ENCODE assay signal across 14 cellular contexts in genomic region chr6:1504465-1504864, GRCh38.
DNase-seq lines count a peak whose midpoint lies in the region; ATAC-seq and TF ChIP-seq lines count a peak whose summit lies in the region.
"Had no signal": no experiment of that assay in that cellular context is flagged by ENCODE, and none has a peak within 500 bp of the region (broad histone marks: within the 10 kb centered on the region; RNA-seq: fewer than 3 reads in every experiment).

No MANE protein-coding gene starts in this region.

- H3K27ac ChIP-seq in left ventricle myocardium inferior (replicated peaks), result no peak overlapping the region
- H3K27ac ChIP-seq: BLaER1 treated with 17β-estradiol and CSF1 and Interleukin-3, amounts not matched to agents 10 nM and 100 nM had no signal

- peak; percentile 50 for ATAC-seq in left ventricle myocardium superior
- ATAC-seq: CD8-positive, alpha-beta T cell had no signal

- TF ChIP-seq CTCF in left ventricle myocardium inferior (IDR thresholded peaks at IDR 0.05; ENCODE audit: borderline replicate concordance), result no peak

- no peak overlapping the region for H3K4me3 ChIP-seq in left ventricle myocardium inferior
- H3K4me3 ChIP-seq: BLaER1 treated with 17β-estradiol and CSF1 and Interleukin-3, amounts not matched to agents 10 nM and 100 nM; HAP-1 had no signal

- DNase-seq in left ventricle myocardium superior (no peak), left ventricle myocardium inferior (no peak), cerebellar cortex (ENCODE audit: low spot score) (peak; percentile 56), islet precursor cell (peak; percentile 32), retina (peak; percentile 46), activated gamma-delta T cell treated with Interleukin-2 at 50 U/mL for 16 hours (no peak)
- no peak for DNase-seq in activated CD8-positive, alpha-beta memory T cell treated with anti-CD3 and anti-CD28 coated beads, Interleukin-2, amount 50 U/mL, for 48 hours
- DNase-seq: Calu3; CD8-positive, alpha-beta T cell; DMS53; DND-41; EL had no signal

- H3K4me1 ChIP-seq in left ventricle myocardium inferior, result no peaks in the 10 kb centered on the region
- H3K4me1 ChIP-seq: BLaER1 treated with 17β-estradiol and CSF1 and Interleukin-3, amounts not matched to agents 10 nM and 100 nM; HAP-1 had no signal

- no peaks in the 10 kb centered on the region for H3K36me3 ChIP-seq in left ventricle myocardium inferior
- H3K36me3 ChIP-seq: BLaER1 treated with 17β-estradiol and CSF1 and Interleukin-3, amounts not matched to agents 10 nM and 100 nM; HAP-1 had no signal

- no peaks in the 10 kb centered on the region for H3K9me3 ChIP-seq in left ventricle myocardium inferior (replicated peaks)
- H3K9me3 ChIP-seq: HAP-1 had no signal

- peaks cover 76% of the 10 kb centered on the region for H3K27me3 ChIP-seq in left ventricle myocardium inferior (ENCODE audit: low read depth)
- H3K27me3 ChIP-seq: BLaER1 treated with 17β-estradiol and CSF1 and Interleukin-3, amounts not matched to agents 10 nM and 100 nM had no signal

- intact Hi-C loops in left ventricle myocardium superior (cut with micrococcal nuclease) (no loop called here), left ventricle myocardium inferior (cut with micrococcal nuclease) (no loop called here)

Comparison
In these comparisons a context has a peak if more than half of its experiments do, and no peak if none do; other contexts are left out.
1. DNase-seq: peak in cerebellar cortex (single experiment), islet precursor cell (single experiment) and retina (single experiment); none in left ventricle myocardium superior (single experiment), left ventricle myocardium inferior (single experiment), activated CD8-positive, alpha-beta memory T cell treated with anti-CD3 and anti-CD28 coated beads, Interleukin-2, amount 50 U/mL, for 48 hours (single experiment) and activated gamma-delta T cell treated with Interleukin-2 at 50 U/mL for 16 hours (single experiment).